12 cellular contexts compared by ENCODE assay signal in the genomic region with DNA sequence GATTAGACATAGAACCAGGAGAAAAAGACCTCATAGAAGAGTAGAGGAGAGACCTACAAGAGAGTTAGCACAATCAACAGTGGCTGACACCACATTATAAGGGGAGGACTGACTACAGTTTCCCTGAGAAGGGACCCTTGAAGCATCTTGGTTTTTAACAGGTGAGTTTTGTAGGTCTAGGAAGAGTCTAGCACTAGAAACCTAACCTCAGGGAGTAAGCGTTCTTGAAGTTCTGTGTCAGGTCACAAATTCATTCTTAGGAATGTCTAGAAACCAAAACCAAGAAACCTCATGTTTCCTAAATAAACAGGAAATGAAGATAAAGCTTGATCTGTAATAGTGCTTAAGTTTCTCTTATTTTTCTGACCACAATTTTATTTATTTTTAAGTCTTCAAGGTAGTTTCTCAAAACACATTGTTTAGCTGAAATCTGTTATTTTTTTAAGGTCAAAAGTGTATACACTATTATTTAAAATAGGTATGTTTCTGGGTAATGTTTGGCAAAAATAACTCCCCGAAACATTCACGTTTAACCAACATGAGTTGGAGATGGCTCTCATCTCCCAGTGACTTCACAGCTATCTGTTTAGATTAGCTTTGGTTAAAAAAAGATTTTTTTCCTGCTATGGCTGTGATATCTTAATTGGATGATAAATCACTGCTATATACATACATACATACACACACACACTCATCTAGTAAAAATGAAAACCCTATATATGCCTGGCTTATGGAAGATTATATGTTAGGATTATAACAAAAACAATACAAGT. TPM values are rescaled to one million over a fixed set of nuclear protein-coding genes. Genes with fewer than 3 reads are reported as not detected.
DNase-seq lines count a peak whose midpoint lies in the region; ATAC-seq and TF ChIP-seq lines count a peak whose summit lies in the region.
"Had no signal": no experiment of that assay in that cellular context is flagged by ENCODE, and none has a peak within 500 bp of the region (broad histone marks: within the 10 kb centered on the region; RNA-seq: fewer than 3 reads in every experiment).

No MANE protein-coding gene starts in this region.

- CTCF ChIA-PET in Caco-2 (lab: Charles Lee), result no interaction called here

- H3K4me3 ChIP-seq in Caco-2 (ENCODE audit: low read depth, low read length), result no peak overlapping the region
- H3K4me3 ChIP-seq: GM23248, vagina had no signal

- POLR2A ChIA-PET in Caco-2 (lab: Charles Lee), result no interaction called here

- H3K9me3 ChIP-seq in Caco-2, result no peaks in the 10 kb centered on the region
- H3K9me3 ChIP-seq: vagina had no signal

- intact Hi-C loops in Caco-2 (cut with micrococcal nuclease; ENCODE audit: unreplicated experiment), result no loop called here

- H3K4me1 Mint-ChIP-seq in Caco-2 (ENCODE audit: low read depth, unreplicated experiment) (peaks cover 35% of the 10 kb centered on the region), chondrocyte (ENCODE audit: low read depth) (peaks cover 55% of the 10 kb centered on the region)
- H3K4me1 Mint-ChIP-seq in natural killer cell treated with Interleukin-12 subunit alpha and Interleukin-12 subunit beta and Interleukin-15 and Interleukin-18, amount 100 ng/mL, for 72 hours (ENCODE audit: low read depth in 2 of 2), result peaks cover 43 to 56% of the 10 kb centered on the region in 2 donors

- peaks cover 45% of the 10 kb centered on the region for H3K4me1 ChIP-seq in Caco-2

- no peaks in the 10 kb centered on the region for H3K36me3 ChIP-seq in Caco-2 (ENCODE audit: control insufficient read depth, insufficient read depth, low read length)
- H3K36me3 ChIP-seq: vagina had no signal

- DNase-seq in Caco-2, result no peak
- peak; percentile 12 for DNase-seq in MV-4-11 (lab: John Stamatoyannopoulos, UW)
- no peak for DNase-seq in chondrocyte (ENCODE audit: low spot score)
- DNase-seq in natural killer cell treated with Interleukin-12 subunit alpha and Interleukin-12 subunit beta and Interleukin-15 and Interleukin-18, amount 100 ng/mL, for 72 hours (ENCODE audit: low spot score), result no peak
- no peak for DNase-seq in DMS 273 treated with DMSO at 0.1 percent for 48 hours (lab: John Stamatoyannopoulos, UW)
- no peak for DNase-seq in cerebellar cortex (ENCODE audit: low spot score)
- DNase-seq: activated gamma-delta T cell, GM23248, NCI-H1092 treated with DMSO at 0.1 percent for 48 hours, NCI-H774 had no signal

- H3K27ac Mint-ChIP-seq in Caco-2 (ENCODE audit: unreplicated experiment) (peak overlapping the region; percentile 8), chondrocyte (ENCODE audit: unreplicated experiment) (peak overlapping the region; percentile 50)
- H3K27ac Mint-ChIP-seq in natural killer cell treated with Interleukin-12 subunit alpha and Interleukin-12 subunit beta and Interleukin-15 and Interleukin-18, amount 100 ng/mL, for 72 hours, result peak overlapping the region; percentile 57 to 68

- ATAC-seq in natural killer cell treated with Interleukin-12 subunit alpha and Interleukin-12 subunit beta and Interleukin-15 and Interleukin-18, amount 100 ng/mL, for 72 hours, result no peak
- no peak for ATAC-seq in HG02642 (IDR thresholded peaks at IDR 0.05; ENCODE audit: poor library complexity, unreplicated experiment)

- H3K9me3 Mint-ChIP-seq in Caco-2 (ENCODE audit: unreplicated experiment) (no peaks in the 10 kb centered on the region), chondrocyte (ENCODE audit: low read depth) (no peaks in the 10 kb centered on the region)
- H3K9me3 Mint-ChIP-seq in natural killer cell treated with Interleukin-12 subunit alpha and Interleukin-12 subunit beta and Interleukin-15 and Interleukin-18, amount 100 ng/mL, for 72 hours, result no peaks in the 10 kb centered on the region

- no TSS peak for BruUV-seq in Caco-2 (replicated peaks; lab: Mats Ljungman, UMichigan)

- H3K27me3 ChIP-seq in Caco-2 (replicated peaks; ENCODE audit: control insufficient read depth, insufficient read depth, low read length), result no peaks in the 10 kb centered on the region
- H3K27me3 ChIP-seq: vagina had no signal

- H3K36me3 Mint-ChIP-seq in Caco-2 (ENCODE audit: insufficient read depth, unreplicated experiment) (peaks cover 7% of the 10 kb centered on the region), chondrocyte (ENCODE audit: low read depth) (no peaks in the 10 kb centered on the region)
- no peaks in the 10 kb centered on the region for H3K36me3 Mint-ChIP-seq in natural killer cell treated with Interleukin-12 subunit alpha and Interleukin-12 subunit beta and Interleukin-15 and Interleukin-18, amount 100 ng/mL, for 72 hours

- H3K4me3 Mint-ChIP-seq in Caco-2 (ENCODE audit: unreplicated experiment), result no peak overlapping the region
- no peak overlapping the region for H3K4me3 Mint-ChIP-seq in chondrocyte (ENCODE audit: unreplicated experiment)
- peak overlapping the region; percentile 55 for H3K4me3 Mint-ChIP-seq in natural killer cell treated with Interleukin-12 subunit alpha and Interleukin-12 subunit beta and Interleukin-15 and Interleukin-18, amount 100 ng/mL, for 72 hours

- TF ChIP-seq CTCF in Caco-2 (IDR thresholded peaks at IDR 0.05; ENCODE audit: insufficient read depth in 1 of 2, low read depth in 1 of 2, low read length in 1 of 2, severe bottlenecking in 1 of 2, unreplicated experiment in 1 of 2) (no peak), chondrocyte (IDR thresholded peaks at IDR 0.05) (no peak)

- no peaks in the 10 kb centered on the region for H3K27me3 Mint-ChIP-seq in Caco-2 (ENCODE audit: insufficient read depth, unreplicated experiment)
- H3K27me3 Mint-ChIP-seq in chondrocyte (ENCODE audit: low read depth), result no peaks in the 10 kb centered on the region
- H3K27me3 Mint-ChIP-seq in natural killer cell treated with Interleukin-12 subunit alpha and Interleukin-12 subunit beta and Interleukin-15 and Interleukin-18, amount 100 ng/mL, for 72 hours, result no peaks in the 10 kb centered on the region

RNA-seq across cellular contexts. Expression of a gene that starts 37.1 kb away (rescaled TPM):
- total RNA-seq in Caco-2 (2022), result 46.0 and 47.0 TPM in 2 replicates
- 14.2 to 14.8 TPM (median 14.6 TPM) in 3 replicates for total RNA-seq in chondrocyte
- 10 to 100 TPM; 11.1 to 16.3 TPM for total RNA-seq in natural killer cell treated with Interleukin-12 subunit alpha and Interleukin-12 subunit beta and Interleukin-15 and Interleukin-18, amount 100 ng/mL, for 72 hours

RNA-seq across cellular contexts. Expression of a gene that starts 57.0 kb away (rescaled TPM):
- total RNA-seq in Caco-2 (2022), result 10.5 and 13.1 TPM in 2 replicates
- 8.5 to 11.2 TPM (median 8.7 TPM) in 3 replicates for total RNA-seq in chondrocyte
- total RNA-seq in natural killer cell treated with Interleukin-12 subunit alpha and Interleukin-12 subunit beta and Interleukin-15 and Interleukin-18, amount 100 ng/mL, for 72 hours, result 10 to 100 TPM in 1 of 2 donors, 1 to 10 TPM in 1; 4.5 to 12.1 TPM

Comparison
In these comparisons a context has a peak if more than half of its experiments do, and no peak if none do; other contexts are left out.
1. H3K27ac Mint-ChIP-seq: peak in every context shown above with its lines; median percentile 62 in natural killer cell treated with Interleukin-12 subunit alpha and Interleukin-12 subunit beta and Interleukin-15 and Interleukin-18, amount 100 ng/mL, for 72 hours; 50 in chondrocyte; 8 in Caco-2.